In genomic region chr6:111777357-111777756, GRCh38 we compare ENCODE assay signal across 9 cellular contexts.
DNase-seq lines count a peak whose midpoint lies in the region; ATAC-seq and TF ChIP-seq lines count a peak whose summit lies in the region.
"Had no signal": no experiment of that assay in that cellular context is flagged by ENCODE, and none has a peak within 500 bp of the region (broad histone marks: within the 10 kb centered on the region; RNA-seq: fewer than 3 reads in every experiment).

No MANE protein-coding gene starts in this region.

- H3K9me3 Mint-ChIP-seq in neural progenitor cell, result no peaks in the 10 kb centered on the region

- H4K20me1 ChIP-seq in neural progenitor cell (ENCODE audit: low read depth), result peaks cover 3% of the 10 kb centered on the region

- H3K9me3 ChIP-seq in neural progenitor cell (ENCODE audit: low read depth), result no peaks in the 10 kb centered on the region

- H3K27me3 ChIP-seq in neural progenitor cell, result no peaks in the 10 kb centered on the region

- peaks cover 9% of the 10 kb centered on the region for H3K4me1 ChIP-seq in neural progenitor cell

- H3K36me3 Mint-ChIP-seq in neural progenitor cell, result peaks cover 25% of the 10 kb centered on the region

- no peak overlapping the region for H3K27ac ChIP-seq in neural progenitor cell

- no peaks in the 10 kb centered on the region for H3K27me3 Mint-ChIP-seq in neural progenitor cell (ENCODE audit: insufficient read depth, low read depth)

- in situ Hi-C loops in astrocyte of the spinal cord (cut with HindIII; ENCODE audit: low sequenced_read_pairs), result no loop called here

- DNase-seq in astrocyte of the spinal cord (ENCODE audit: low read depth, low spot score) (no peak), neural progenitor cell (ENCODE audit: low spot score) (no peak), 8988T (no peak)
- DNase-seq in effector CD4-positive, alpha-beta T cell, result no peak
- DNase-seq: foreskin melanocyte, SHP77 treated with DMSO at 0.1 percent for 48 hours had no signal

- H3K79me2 ChIP-seq in neural progenitor cell (ENCODE audit: low read depth), result no peaks in the 10 kb centered on the region

- peaks cover 34% of the 10 kb centered on the region for H3K4me1 Mint-ChIP-seq in neural progenitor cell

- no peak overlapping the region for H3K4me3 Mint-ChIP-seq in neural progenitor cell

- ATAC-seq in HG03520 (IDR thresholded peaks at IDR 0.05; ENCODE audit: unreplicated experiment) (peak; percentile 48), GM19328 (IDR thresholded peaks at IDR 0.05; ENCODE audit: unreplicated experiment) (no peak)

- H3K4me3 ChIP-seq in astrocyte of the spinal cord (ENCODE audit: low read depth, low read length) (no peak overlapping the region), neural progenitor cell (no peak overlapping the region)

- H3F3A ChIP-seq in neural progenitor cell (ENCODE audit: low read depth), result no peaks in the 10 kb centered on the region

- H3K9ac ChIP-seq in neural progenitor cell, result no peak overlapping the region

- no peaks in the 10 kb centered on the region for H3K36me3 ChIP-seq in neural progenitor cell

- H2AFZ ChIP-seq in neural progenitor cell (replicated peaks), result no peak overlapping the region

- 0 out of 3 replicates have a peak, but pooled peaks have one; percentile 2 for TF ChIP-seq CTCF in GM12872 (IDR thresholded peaks at IDR 0.05; ENCODE audit: insufficient read depth, low read depth, low read length)
- TF ChIP-seq CTCF in astrocyte of the spinal cord (IDR thresholded peaks at IDR 0.05; ENCODE audit: low read depth, low read length), result peak; percentile 2
- peak; percentile 20 for TF ChIP-seq CTCF in neural progenitor cell (IDR thresholded peaks at IDR 0.05)

- peak overlapping the region; percentile 89 for H3K27ac Mint-ChIP-seq in neural progenitor cell

- no peak overlapping the region for H3K4me2 ChIP-seq in neural progenitor cell
